Comparison of ENCODE assay signal across 10 cellular contexts in the genomic region with DNA sequence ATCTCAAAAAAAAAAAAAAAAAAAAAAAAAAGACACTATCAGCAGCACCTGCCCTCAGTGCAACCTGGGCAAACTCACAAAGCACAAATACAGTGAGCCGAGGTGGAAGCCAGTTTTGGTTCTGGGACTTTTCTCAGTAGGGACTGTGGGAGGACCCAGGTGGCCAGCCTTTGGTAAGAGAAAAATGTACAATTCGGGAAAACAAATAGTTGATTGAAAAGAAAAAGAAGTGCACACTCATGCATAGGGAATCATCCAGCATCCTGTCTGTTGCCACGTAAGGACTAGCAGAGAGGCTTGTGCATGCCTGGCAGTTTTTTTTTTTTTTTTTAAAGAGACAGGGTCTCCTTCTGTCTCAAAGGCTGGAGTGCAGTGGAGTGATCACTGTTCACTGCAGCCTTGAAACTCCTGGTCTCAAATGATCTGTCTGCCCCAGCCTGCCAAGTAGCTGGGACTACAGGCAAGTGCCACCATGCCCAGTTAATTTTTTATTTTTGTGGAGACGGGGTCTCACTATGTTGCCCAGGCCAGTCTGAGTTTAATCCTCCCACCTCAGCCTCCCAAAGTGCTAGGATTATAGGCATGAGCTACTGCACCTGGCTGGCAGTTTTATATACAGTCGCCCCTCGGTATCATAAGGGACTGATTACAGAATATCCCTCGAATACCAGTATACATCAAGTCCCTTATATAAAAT. TPM values are rescaled to one million over a fixed set of nuclear protein-coding genes. Genes with fewer than 3 reads are reported as not detected.
DNase-seq lines count a peak whose midpoint lies in the region; ATAC-seq and TF ChIP-seq lines count a peak whose summit lies in the region.
"Had no signal": no experiment of that assay in that cellular context is flagged by ENCODE, and none has a peak within 500 bp of the region (broad histone marks: within the 10 kb centered on the region; RNA-seq: fewer than 3 reads in every experiment).

No MANE protein-coding gene starts in this region.

- peak overlapping the region; percentile 51 for H3K9ac ChIP-seq in adipocyte (ENCODE audit: low read length)

- no peak for TF ChIP-seq POLR2A in spleen (IDR thresholded peaks at IDR 0.05)

- H3K27ac ChIP-seq in spleen, result peak overlapping the region in 1 of 8 donors; percentile 69

- 53 to 70% (median 55%) methylated on average over 7 of the region's 7 CpGs for WGBS in spleen, 5 donors

- intact Hi-C loops in spleen (cut with DNase I; ENCODE audit: low total_unique reads), result no loop called here

- H3K36me3 ChIP-seq in adipocyte (ENCODE audit: control insufficient read depth, insufficient read depth, low read length, severe bottlenecking) (no peaks in the 10 kb centered on the region), spleen (peaks cover 0 to 32% (median 0%) of the 10 kb centered on the region in 6 donors)

- peaks cover 32% of the 10 kb centered on the region for H3K4me1 ChIP-seq in adipocyte (ENCODE audit: control insufficient read depth, insufficient read depth, low read length)
- H3K4me1 ChIP-seq in spleen, result peaks cover 6 to 93% (median 56%) of the 10 kb centered on the region in 6 donors

- TF ChIP-seq CTCF in AG09319 (IDR thresholded peaks at IDR 0.05; ENCODE audit: low read depth, low read length) (no peak), spleen (IDR thresholded peaks at IDR 0.05 in 8 of 11, conservative IDR thresholded peaks at IDR 0.05 in 3 of 11) (no peak)

- H3K27me3 ChIP-seq in adipocyte (replicated peaks; ENCODE audit: control insufficient read depth, insufficient read depth, low read length), result no peaks in the 10 kb centered on the region
- no peaks in the 10 kb centered on the region for H3K27me3 ChIP-seq in spleen (replicated peaks in 1 of 7)

- ATAC-seq in left lobe of liver, result peak; percentile 32
- ATAC-seq: left ventricle myocardium superior had no signal

- H3K4me3 ChIP-seq in adipocyte (ENCODE audit: low read length) (no peak overlapping the region), spleen (no peak overlapping the region)

- DNase-seq in AG09319 (ENCODE audit: extremely low read depth, low read depth) (peak; percentile 58), HS-27A (ENCODE audit: low read depth) (peak; percentile 70), adipocyte (ENCODE audit: low read depth) (peak; percentile 63), left lobe of liver (ENCODE audit: low spot score) (peak; percentile 69), spleen (no peak), superior temporal gyrus (ENCODE audit: extremely low spot score) (no peak), activated T-cell treated with anti-CD3 and anti-CD28 coated beads for 4 hours (no peak)
- DNase-seq in stimulated activated naive CD4-positive, alpha-beta T cell (lab: John Stamatoyannopoulos, UW), result no peak
- DNase-seq: aorta, left ventricle myocardium superior had no signal

- H3K9me3 ChIP-seq in adipocyte (ENCODE audit: control insufficient read depth, low read length) (no peaks in the 10 kb centered on the region), spleen (no peaks in the 10 kb centered on the region)

RNA-seq across cellular contexts. Expression of gene TPST2, which starts 36.7 kb away (rescaled TPM):
- total RNA-seq in left lobe of liver (71.9 TPM), spleen (100 to 1,000 TPM in 2 of 7 donors, 10 to 100 TPM in 5; 43.5 to 119 (median 63.2) TPM)
- 10 to 100 TPM; 14.6 to 22.2 (median 16.6) TPM for polyA plus RNA-seq in spleen

RNA-seq across cellular contexts. Expression of gene TFIP11, which starts 40.9 kb away (rescaled TPM):
- 19.8 TPM for total RNA-seq in left lobe of liver
- total RNA-seq in spleen, result 10 to 100 TPM; 30.5 to 46.3 (median 42.2) TPM
- polyA plus RNA-seq in spleen, result 10 to 100 TPM; 21.5 to 32.1 (median 27.3) TPM

Comparison
In these comparisons a context has a peak if more than half of its experiments do, and no peak if none do; other contexts are left out.
1. DNase-seq: peak in AG09319 (single experiment), HS-27A (single experiment), adipocyte (single experiment) and left lobe of liver (single experiment); none in spleen (single experiment), stimulated activated naive CD4-positive, alpha-beta T cell (0 of 6), superior temporal gyrus (single experiment) and activated T-cell treated with anti-CD3 and anti-CD28 coated beads for 4 hours (single experiment).